23 cellular contexts compared by ENCODE assay signal in the genomic region with DNA sequence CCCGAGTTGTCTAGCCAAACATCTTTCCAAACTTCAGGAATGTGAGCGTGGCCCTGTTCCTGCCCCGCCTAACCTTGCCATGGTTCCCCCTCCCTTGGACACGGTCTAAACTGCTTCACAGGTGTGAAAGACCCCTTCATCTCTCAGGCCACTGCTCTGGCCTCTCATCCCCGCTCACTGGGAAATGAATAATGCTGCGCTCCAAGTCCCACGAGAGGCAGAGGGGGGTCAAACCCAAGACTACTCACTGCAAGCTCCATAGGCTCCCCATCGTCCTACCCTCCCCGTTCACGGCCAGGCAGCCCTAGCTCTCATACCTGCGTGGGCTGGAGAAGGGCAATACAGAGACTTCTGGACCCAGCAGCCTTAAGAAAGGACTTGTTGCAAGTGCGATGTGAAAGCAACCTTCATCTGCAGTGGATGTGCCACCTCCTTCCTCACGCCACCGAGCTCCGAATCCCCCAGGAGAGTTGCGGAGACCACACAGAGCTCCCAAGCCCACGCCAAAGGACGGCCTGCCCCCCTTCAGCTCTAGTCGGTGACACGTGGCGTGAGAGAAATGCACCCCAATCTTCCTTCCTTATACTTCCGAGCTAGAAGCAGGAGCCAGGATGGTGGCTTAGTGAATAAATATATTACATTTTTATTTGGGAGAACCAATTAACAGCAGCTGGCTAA.
"Had no signal": no experiment of that assay in that cellular context is flagged by ENCODE, and none has a peak within 500 bp of the region (broad histone marks: within the 10 kb centered on the region; RNA-seq: fewer than 3 reads in every experiment).

No MANE protein-coding gene starts in this region.

- H3K27ac Mint-ChIP-seq: dendritic cell treated with granulocyte-macrophage colony-stimulating factor and Interleukin-4, amounts not matched to agents 40 ng/mL and 50 ng/mL, for 4 days; endodermal cell; stimulated activated effector memory CD8-positive, alpha-beta T cell treated with anti-CD3 and anti-CD28 coated beads, Interleukin-12 subunit alpha, Interleukin-12 subunit beta, amount 100 ng/mL, for 72 hours had no signal

- H3K27me3 ChIP-seq: thyroid gland had no signal

- FAIRE-seq: keratinocyte had no signal

- H3K9me3 ChIP-seq: colonic mucosa, gastrocnemius medialis, lower lobe of right lung, stomach, thyroid gland had no signal

- ATAC-seq: gastrocnemius medialis; lower lobe of right lung; naive thymus-derived CD8-positive, alpha-beta T cell; stimulated activated effector memory CD8-positive, alpha-beta T cell treated with anti-CD3 and anti-CD28 coated beads, Interleukin-12 subunit alpha, Interleukin-12 subunit beta, amount 100 ng/mL, for 72 hours had no signal

- DNase-seq: colonic mucosa; effector CD8-positive, alpha-beta T cell; endodermal cell; foreskin fibroblast; gastrocnemius medialis; head of caudate nucleus; left ventricle myocardium superior; lower lobe of right lung; naive thymus-derived CD8-positive, alpha-beta T cell; retina; stimulated activated CD4-positive, alpha-beta T cell treated with anti-CD3 and anti-CD28 coated beads, Interleukin-15, amount 100 ng/mL, for 24 hours; stimulated activated CD4-positive, alpha-beta T cell treated with anti-CD3 and anti-CD28 coated beads, Interleukin-4, amount 100 ng/mL, for 24 hours; stimulated activated naive CD4-positive, alpha-beta T cell treated with Interleukin-2 at 50 U/mL for 16 hours; stomach; thyroid gland; trophoblast cell had no signal

- H3K36me3 ChIP-seq: colonic mucosa, gastrocnemius medialis had no signal

- H2AFZ ChIP-seq: hepatocyte had no signal

- H3K27me3 Mint-ChIP-seq: dendritic cell treated with granulocyte-macrophage colony-stimulating factor and Interleukin-4, amounts not matched to agents 40 ng/mL and 50 ng/mL, for 4 days had no signal

- H3K4me3 Mint-ChIP-seq: central memory CD8-positive, alpha-beta T cell; dendritic cell treated with granulocyte-macrophage colony-stimulating factor and Interleukin-4, amounts not matched to agents 40 ng/mL and 50 ng/mL, for 4 days; naive thymus-derived CD8-positive, alpha-beta T cell; stimulated activated effector memory CD8-positive, alpha-beta T cell treated with anti-CD3 and anti-CD28 coated beads, Interleukin-12 subunit alpha, Interleukin-12 subunit beta, amount 100 ng/mL, for 72 hours had no signal

- H3K4me1 ChIP-seq: colonic mucosa, gastrocnemius medialis, lower lobe of right lung, thyroid gland had no signal

- H3K79me2 ChIP-seq: hepatocyte had no signal

- H3K4me3 ChIP-seq: colonic mucosa, hepatocyte, lower lobe of right lung, skin epidermis, thyroid gland had no signal

- H3K9me3 Mint-ChIP-seq: central memory CD8-positive, alpha-beta T cell; endodermal cell; stimulated activated effector memory CD8-positive, alpha-beta T cell treated with anti-CD3 and anti-CD28 coated beads, Interleukin-12 subunit alpha, Interleukin-12 subunit beta, amount 100 ng/mL, for 72 hours had no signal

- H3K4me1 Mint-ChIP-seq: central memory CD8-positive, alpha-beta T cell; stimulated activated effector memory CD8-positive, alpha-beta T cell treated with anti-CD3 and anti-CD28 coated beads, Interleukin-12 subunit alpha, Interleukin-12 subunit beta, amount 100 ng/mL, for 72 hours had no signal

- H3K27ac ChIP-seq: colonic mucosa, epithelial cell of prostate, gastrocnemius medialis, hepatocyte, lower lobe of right lung, skin epidermis, stomach, thyroid gland had no signal
